Comparison of ENCODE assay signal across 9 cellular contexts in genomic region chr9:92954078-92954861, GRCh38. TPM values are rescaled to one million over a fixed set of nuclear protein-coding genes. Genes with fewer than 3 reads are reported as not detected.
A peak's percentile ranks its signal among the peaks of the same experiment; 100 is the strongest.
DNase-seq lines count a peak whose midpoint lies in the region; ATAC-seq and TF ChIP-seq lines count a peak whose summit lies in the region.
"Had no signal": no experiment of that assay in that cellular context is flagged by ENCODE, and none has a peak within 500 bp of the region (broad histone marks: within the 10 kb centered on the region; RNA-seq: fewer than 3 reads in every experiment).

No MANE protein-coding gene starts in this region.

- WGBS in prostate gland, result 72% methylated on average over 10 of the region's 10 CpGs

- H3K9me3 Mint-ChIP-seq in MCF 10A (ENCODE audit: unreplicated experiment), result no peaks in the 10 kb centered on the region

- H3K4me1 Mint-ChIP-seq in MCF 10A (ENCODE audit: insufficient read depth, unreplicated experiment), result peaks cover 21% of the 10 kb centered on the region

- POLR2A ChIA-PET in MCF 10A (lab: Yijun Ruan, JAX), result interaction anchor here (1.0 kb wide), 2 partner anchors 142 to 144 kb away, joined by 3 read pairs; partner anchors contain the start of gene CARD19

- CTCF ChIA-PET in MCF 10A (lab: Yijun Ruan, JAX), result interaction anchor here (0.5 to 2.1 kb wide), 11 partner anchors 12 to 612 kb away, joined by 3 to 13 read pairs (median 3); no protein-coding TSS in a partner anchor

- ATAC-seq in HG03354 (IDR thresholded peaks at IDR 0.05; ENCODE audit: poor library complexity, severe bottlenecking, unreplicated experiment), result peak; percentile 60

- no peaks in the 10 kb centered on the region for H3K36me3 Mint-ChIP-seq in MCF 10A (ENCODE audit: insufficient read depth, unreplicated experiment)

- H3K9me3 ChIP-seq in prostate gland, result no peaks in the 10 kb centered on the region

- H3K4me1 ChIP-seq in prostate gland (replicated peaks), result no peaks in the 10 kb centered on the region

- no TSS peak for BruUV-seq in MCF 10A (replicated peaks; lab: Mats Ljungman, UMichigan)

- intact Hi-C loops in MCF 10A (cut with micrococcal nuclease) (loop anchor here (10.0 kb wide), 1 partner anchor 181 kb away; the partner anchor contains the start of gene NINJ1), prostate gland (cut with DNase I) (no loop called here)

- H3K27ac ChIP-seq in prostate gland, result no peak overlapping the region

- peak; percentile 73 for DNase-seq in DMS153 treated with DMSO at 0.1 percent for 48 hours (lab: John Stamatoyannopoulos, UW; ENCODE audit: unreplicated experiment)
- peak; percentile 76 for DNase-seq in T-helper 9 cell
- peak; percentile 85 for DNase-seq in MCF 10A (ENCODE audit: unreplicated experiment)
- peak; percentile 48 for DNase-seq in prostate gland (ENCODE audit: low spot score)
- DNase-seq in foreskin fibroblast, result no peak
- DNase-seq in midbrain (lab: John Stamatoyannopoulos, UW), result no peak
- no peak for DNase-seq in GF-D8 (lab: John Stamatoyannopoulos, UW)

- H3K27me3 ChIP-seq in prostate gland (replicated peaks; ENCODE audit: insufficient read depth), result no peaks in the 10 kb centered on the region

- TF ChIP-seq CTCF in MCF 10A (IDR thresholded peaks at IDR 0.05; ENCODE audit: unreplicated experiment), result no peak
- TF ChIP-seq CTCF in prostate gland (IDR thresholded peaks at IDR 0.05), result no peak
- TF ChIP-seq CTCF in foreskin fibroblast (IDR thresholded peaks at IDR 0.05; ENCODE audit: low read depth, low read length), result no peak

- H3K4me3 Mint-ChIP-seq in MCF 10A (ENCODE audit: unreplicated experiment), result peak overlapping the region; percentile 52

- no peak for TF ChIP-seq POLR2A in prostate gland (IDR thresholded peaks at IDR 0.05)

- no peaks in the 10 kb centered on the region for H3K27me3 Mint-ChIP-seq in MCF 10A (ENCODE audit: insufficient read depth, unreplicated experiment)

- H3K4me3 ChIP-seq in prostate gland (no peak overlapping the region), foreskin fibroblast (ENCODE audit: low read depth in 1 of 2, low read length in 2 of 2) (no peak overlapping the region)

- peak overlapping the region; percentile 71 for H3K27ac Mint-ChIP-seq in MCF 10A (ENCODE audit: low read depth, unreplicated experiment)

- no peaks in the 10 kb centered on the region for H3K36me3 ChIP-seq in prostate gland

RNA-seq across cellular contexts. Expression of gene FGD3, which starts 6.9 kb away (rescaled TPM):
- total RNA-seq in MCF 10A (2022) (not detected in 2 replicates), prostate gland (10 to 100 TPM in 1 of 2 donors, 1 to 10 TPM in 1; 6.2 to 11.0 TPM)
- total RNA-seq: glomerular endothelial cell had no signal

Comparison
In these comparisons a context has a peak if more than half of its experiments do, and no peak if none do; other contexts are left out.
1. DNase-seq: peak in DMS153 treated with DMSO at 0.1 percent for 48 hours (single experiment), T-helper 9 cell (single experiment), MCF 10A (single experiment) and prostate gland (single experiment); none in foreskin fibroblast (0 of 2), midbrain (single experiment) and GF-D8 (single experiment).